Comparison of ENCODE assay signal across 10 cellular contexts in the genomic region with DNA sequence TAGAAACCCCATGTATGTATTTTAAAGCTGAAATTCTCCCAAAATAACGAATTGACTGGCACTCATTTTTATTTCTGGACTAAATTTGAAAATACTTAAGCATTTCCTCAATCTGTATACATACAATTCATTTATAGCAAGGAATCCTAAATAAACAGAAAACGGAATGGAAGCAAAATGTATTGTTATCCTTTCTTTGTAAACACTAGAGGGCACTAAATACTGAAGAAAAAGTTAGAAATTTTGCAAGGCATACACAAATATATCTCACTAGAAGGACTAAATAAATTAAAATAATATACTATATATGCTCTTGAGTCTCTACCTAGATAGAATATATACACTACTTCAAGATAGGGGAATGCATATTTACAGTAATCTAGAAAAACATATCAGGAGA. TPM values are rescaled to one million over a fixed set of nuclear protein-coding genes. Genes with fewer than 3 reads are reported as not detected.
DNase-seq lines count a peak whose midpoint lies in the region; ATAC-seq and TF ChIP-seq lines count a peak whose summit lies in the region.
"Had no signal": no experiment of that assay in that cellular context is flagged by ENCODE, and none has a peak within 500 bp of the region (broad histone marks: within the 10 kb centered on the region; RNA-seq: fewer than 3 reads in every experiment).

No MANE protein-coding gene starts in this region.

- no peaks in the 10 kb centered on the region for H3K4me1 Mint-ChIP-seq in stimulated activated naive B cell treated with anti-CD40 and anti-IgM and Interleukin-4, amounts not matched to agents 10 μg/mL and 1 μg/mL and 100 μg/mL, for 72 hours

- ATAC-seq in stimulated activated naive B cell treated with anti-CD40 and anti-IgM and Interleukin-4, amounts not matched to agents 10 μg/mL and 1 μg/mL and 100 μg/mL, for 72 hours (replicated peaks): no peak
- no peak for ATAC-seq in GM19351 (IDR thresholded peaks at IDR 0.05; ENCODE audit: unreplicated experiment)

- no peaks in the 10 kb centered on the region for H3K36me3 ChIP-seq in neural cell (ENCODE audit: insufficient read depth, low read length)

- H3K9me3 Mint-ChIP-seq in stimulated activated naive B cell treated with anti-CD40 and anti-IgM and Interleukin-4, amounts not matched to agents 10 μg/mL and 1 μg/mL and 100 μg/mL, for 72 hours: no peaks in the 10 kb centered on the region

- no peaks in the 10 kb centered on the region for H3K9me2 ChIP-seq in neural cell (ENCODE audit: insufficient read depth, low read length)

- no peaks in the 10 kb centered on the region for H3K9me3 ChIP-seq in neural cell (ENCODE audit: low read length)

- no peak overlapping the region for H3K27ac ChIP-seq in VCaP
- no peak overlapping the region for H3K27ac ChIP-seq in neural cell (ENCODE audit: low read length)
- H3K27ac ChIP-seq: epithelial cell of prostate had no signal

- H3K9ac ChIP-seq in neural cell (ENCODE audit: low read length): no peak overlapping the region

- no peak overlapping the region for H3K4me3 Mint-ChIP-seq in stimulated activated naive B cell treated with anti-CD40 and anti-IgM and Interleukin-4, amounts not matched to agents 10 μg/mL and 1 μg/mL and 100 μg/mL, for 72 hours

- H2AFZ ChIP-seq in neural cell (ENCODE audit: low read depth, low read length): no peak overlapping the region

- H3K27me3 ChIP-seq in neural cell (ENCODE audit: insufficient read depth, low read depth, low read length): no peaks in the 10 kb centered on the region

- TF ChIP-seq EP300 in neural cell (conservative IDR thresholded peaks at IDR 0.05; ENCODE audit: poor library complexity, severe bottlenecking): no peak

- no peaks in the 10 kb centered on the region for H3K36me3 Mint-ChIP-seq in stimulated activated naive B cell treated with anti-CD40 and anti-IgM and Interleukin-4, amounts not matched to agents 10 μg/mL and 1 μg/mL and 100 μg/mL, for 72 hours

- peak; percentile 16; the same call in 1 of the 3 replicates for TF ChIP-seq CTCF in GM12872 (IDR thresholded peaks at IDR 0.05; ENCODE audit: insufficient read depth, low read depth, low read length)
- peak; percentile 65 for TF ChIP-seq CTCF in VCaP (conservative IDR thresholded peaks at IDR 0.05)
- peak; percentile 70 for TF ChIP-seq CTCF in neural cell (IDR thresholded peaks at IDR 0.05; ENCODE audit: poor library complexity, severe bottlenecking)

- peak; percentile 72 for TF ChIP-seq RAD21 in neural cell (conservative IDR thresholded peaks at IDR 0.05)

- no peaks in the 10 kb centered on the region for H4K20me1 ChIP-seq in neural cell (ENCODE audit: insufficient read depth)

- no peak overlapping the region for H3K27ac Mint-ChIP-seq in stimulated activated naive B cell treated with anti-CD40 and anti-IgM and Interleukin-4, amounts not matched to agents 10 μg/mL and 1 μg/mL and 100 μg/mL, for 72 hours

- H3K27me3 Mint-ChIP-seq in stimulated activated naive B cell treated with anti-CD40 and anti-IgM and Interleukin-4, amounts not matched to agents 10 μg/mL and 1 μg/mL and 100 μg/mL, for 72 hours: no peaks in the 10 kb centered on the region

- H3F3A ChIP-seq in neural cell (ENCODE audit: insufficient read depth, low read length, poor library complexity, severe bottlenecking): no peaks in the 10 kb centered on the region

- peak overlapping the region; percentile 6 for H3K4me2 ChIP-seq in neural cell (ENCODE audit: low read length)

- DNase-seq in NCI-H1105 (lab: John Stamatoyannopoulos, UW): peak; percentile 27
- DNase-seq in stimulated activated naive B cell treated with anti-CD40 and anti-IgM and Interleukin-4, amounts not matched to agents 10 μg/mL and 1 μg/mL and 100 μg/mL, for 72 hours: no peak
- no peak for DNase-seq in stimulated activated CD4-positive, alpha-beta T cell treated with anti-CD3 and anti-CD28 coated beads, Interleukin-2, amount 100 ng/mL, for 48 hours
- DNase-seq in AG20443 (ENCODE audit: low spot score): no peak
- DNase-seq: activated CD8-positive, alpha-beta memory T cell treated with anti-CD3 and anti-CD28 coated beads for 24 hours had no signal

- no peak overlapping the region for H3K4me3 ChIP-seq in neural cell (ENCODE audit: low read length)

- no peaks in the 10 kb centered on the region for H3K79me2 ChIP-seq in neural cell (replicated peaks; ENCODE audit: insufficient read depth, low read length)

TF ChIP-seq in neural cell, 6 proteins besides CTCF, POLR2A, EP300 and RAD21:
- TF ChIP-seq TAF1 (IDR thresholded peaks at IDR 0.05; ENCODE audit: low read depth): no peak
- peak; percentile 73 for TF ChIP-seq SMC3 (conservative IDR thresholded peaks at IDR 0.05; ENCODE audit: poor library complexity)
- no peak for TF ChIP-seq POLR2AphosphoS5 (IDR thresholded peaks at IDR 0.05)

RNA-seq across cellular contexts. Expression of a gene that starts 23.1 kb away (rescaled TPM):
- polyA plus RNA-seq in neural cell: 2.8 and 3.6 TPM in 2 replicates
- 4.9 and 5.8 TPM in 2 replicates for polyA minus RNA-seq in neural cell

Comparison
In these comparisons a context has a peak if more than half of its experiments do, and no peak if none do; other contexts are left out.
1. CTCF ChIP-seq: peak in every context shown above with its lines; median percentile 70 in neural cell; 65 in VCaP; 16 in GM12872.